ENCODE assay signal across 10 cellular contexts in genomic region chr7:100588438-100588837, GRCh38. TPM values are rescaled to one million over a fixed set of nuclear protein-coding genes. Genes with fewer than 3 reads are reported as not detected.
DNase-seq lines count a peak whose midpoint lies in the region; ATAC-seq and TF ChIP-seq lines count a peak whose summit lies in the region.
"Had no signal": no experiment of that assay in that cellular context is flagged by ENCODE, and none has a peak within 500 bp of the region (broad histone marks: within the 10 kb centered on the region; RNA-seq: fewer than 3 reads in every experiment).

No MANE protein-coding gene starts in this region.

- peak; percentile 1 for DNase-seq in Right ventricle myocardium inferior (ENCODE audit: missing footprints)
- DNase-seq in left cardiac atrium = no peak
- DNase-seq in endodermal cell = peak; percentile 29
- DNase-seq in tibial nerve (ENCODE audit: low spot score in 2 of 2) = no peak
- no peak for DNase-seq in NCI-H1436 treated with DMSO at 0.1 percent for 48 hours (lab: John Stamatoyannopoulos, UW)
- no peak for DNase-seq in activated CD4-positive, alpha-beta T cell treated with anti-CD3 and anti-CD28 coated beads for 1 hour
- DNase-seq: NCI-H1694 treated with DMSO at 0.1 percent for 48 hours had no signal

- peak; percentile 67 for TF ChIP-seq CTCF in OCI-LY1 (IDR thresholded peaks at IDR 0.05; ENCODE audit: low read length)
- TF ChIP-seq CTCF in endodermal cell (conservative IDR thresholded peaks at IDR 0.05) = peak; percentile 20
- peak in 3 of 5 experiments; percentile 16 to 28 (median 23) for TF ChIP-seq CTCF in tibial nerve (IDR thresholded peaks at IDR 0.05)

- peaks cover 3% of the 10 kb centered on the region for H3K36me3 Mint-ChIP-seq in endodermal cell (ENCODE audit: low read depth)

- H3K36me3 ChIP-seq in OCI-LY1 (ENCODE audit: insufficient read depth, low read length) = no peaks in the 10 kb centered on the region; the same call in 1 of the 2 replicates
- no peaks in the 10 kb centered on the region for H3K36me3 ChIP-seq in endodermal cell (ENCODE audit: control insufficient read depth, insufficient read depth, low read length)
- H3K36me3 ChIP-seq in tibial nerve = no peaks in the 10 kb centered on the region

- peaks cover 34% of the 10 kb centered on the region for H3K4me1 Mint-ChIP-seq in endodermal cell

- no peak overlapping the region for H3K27ac ChIP-seq in OCI-LY1 (ENCODE audit: low read depth, low read length, poor library complexity, severe bottlenecking)
- no peak overlapping the region for H3K27ac ChIP-seq in endodermal cell (ENCODE audit: low read depth, low read length)
- H3K27ac ChIP-seq in tibial nerve = no peak overlapping the region
- H3K27ac ChIP-seq: skin epidermis had no signal

- no peak overlapping the region for H3K27ac Mint-ChIP-seq in endodermal cell

- H3K27me3 Mint-ChIP-seq in endodermal cell (ENCODE audit: insufficient read depth) = peaks cover 18% of the 10 kb centered on the region

- no peaks in the 10 kb centered on the region for H3F3A ChIP-seq in OCI-LY1 (ENCODE audit: insufficient read depth, low read length)

- WGBS in endodermal cell (ENCODE audit: insufficient coverage in 1 of 2, insufficient read length in 1 of 2), 2 experiments = 90 to 100% methylated on average over 1 of the region's 1 CpG
- 62 to 71% methylated on average over 1 of the region's 1 CpG for WGBS in tibial nerve, 2 donors

- no peak for TF ChIP-seq EP300 in tibial nerve (IDR thresholded peaks at IDR 0.05)

- no peaks in the 10 kb centered on the region for H4K20me1 ChIP-seq in OCI-LY1 (ENCODE audit: insufficient read depth, low read length)

- H3K4me1 ChIP-seq in OCI-LY1 (ENCODE audit: insufficient read depth, low read length, severe bottlenecking) (peaks cover 25% of the 10 kb centered on the region), endodermal cell (ENCODE audit: control insufficient read depth, insufficient read depth, low read length) (peaks cover 7% of the 10 kb centered on the region), tibial nerve (peaks cover 0 to 46% (median 14%) of the 10 kb centered on the region in 4 donors)

- no peaks in the 10 kb centered on the region for H3K9me3 Mint-ChIP-seq in endodermal cell

- no peaks in the 10 kb centered on the region for H3K79me2 ChIP-seq in OCI-LY1 (ENCODE audit: insufficient read depth, low read length)

- H3K27me3 ChIP-seq in OCI-LY1 (ENCODE audit: insufficient read depth, low read length) (peaks cover 4% of the 10 kb centered on the region; the same call in 1 of the 2 replicates), endodermal cell (ENCODE audit: control insufficient read depth, insufficient read depth, low read length, poor library complexity, severe bottlenecking) (no peaks in the 10 kb centered on the region), tibial nerve (no peaks in the 10 kb centered on the region)

- no peak overlapping the region for H3K4me2 ChIP-seq in OCI-LY1 (ENCODE audit: low read length)

- peak overlapping the region; percentile 89 for H3K4me3 Mint-ChIP-seq in endodermal cell

- intact Hi-C loops in Right ventricle myocardium inferior (cut with DNase I) (loop anchor here (5.0 kb wide), 2 partner anchors 84 to 104 kb away; partner anchors contain the start of genes GIGYF1 and GNB2), left cardiac atrium (cut with DNase I) (no loop called here)

- H2AFZ ChIP-seq in OCI-LY1 (ENCODE audit: low read length) = no peak overlapping the region

- TF ChIP-seq POLR2A in tibial nerve (IDR thresholded peaks at IDR 0.05) = no peak

- H3K9ac ChIP-seq in OCI-LY1 (ENCODE audit: low read length) (no peak overlapping the region), endodermal cell (ENCODE audit: extremely low read depth, low read length, poor library complexity, severe bottlenecking) (no peak overlapping the region)

- H3K9me3 ChIP-seq in OCI-LY1 (ENCODE audit: low read length) = no peaks in the 10 kb centered on the region
- H3K9me3 ChIP-seq in endodermal cell (ENCODE audit: control insufficient read depth, low read length) = no peaks in the 10 kb centered on the region
- no peaks in the 10 kb centered on the region for H3K9me3 ChIP-seq in tibial nerve

- no peaks in the 10 kb centered on the region for H3K9me2 ChIP-seq in OCI-LY1 (ENCODE audit: low read depth, low read length)

- no peak overlapping the region for H3K4me3 ChIP-seq in OCI-LY1 (ENCODE audit: low read depth, low read length, poor library complexity, severe bottlenecking)
- H3K4me3 ChIP-seq in endodermal cell (ENCODE audit: low read length) = no peak overlapping the region
- H3K4me3 ChIP-seq in tibial nerve = no peak overlapping the region
- H3K4me3 ChIP-seq: skin epidermis had no signal

- ATAC-seq in Right ventricle myocardium inferior = no peak
- ATAC-seq in left cardiac atrium = no peak
- no peak for ATAC-seq in GM21526 (IDR thresholded peaks at IDR 0.05; ENCODE audit: low FRiP score, unreplicated experiment)

RNA-seq across cellular contexts. Expression of gene FBXO24, which starts 2.3 kb away (rescaled TPM):
- total RNA-seq in Right ventricle myocardium inferior (0.41 TPM), left cardiac atrium (under 1 TPM; 0.31 to 0.62 TPM), endodermal cell (1 to 10 TPM; 1.3 to 3.0 TPM), tibial nerve (1 to 10 TPM in 1 of 4 donors, under 1 TPM in 2, not detected in 1; 0.30 to 2.2 (median 0.84) TPM)
- polyA plus RNA-seq in endodermal cell (2013, experiment 1 of 2) = 2.4 TPM
- 1.4 TPM for polyA plus RNA-seq in endodermal cell (2013, experiment 2 of 2)

RNA-seq across cellular contexts. Expression of gene LRCH4, which starts 2.5 kb away (rescaled TPM):
- 29.3 TPM for total RNA-seq in Right ventricle myocardium inferior
- total RNA-seq in left cardiac atrium = 10 to 100 TPM; 28.2 to 32.6 TPM
- 10 to 100 TPM; 49.4 to 56.0 TPM for total RNA-seq in endodermal cell
- polyA plus RNA-seq in endodermal cell (2013, experiment 1 of 2) = 50.6 TPM
- polyA plus RNA-seq in endodermal cell (2013, experiment 2 of 2) = 40.0 TPM
- 100 to 1,000 TPM; 135 to 174 (median 170) TPM for total RNA-seq in tibial nerve

RNA-seq across cellular contexts. Expression of gene PCOLCE, which starts 13.7 kb away (rescaled TPM):
- total RNA-seq in Right ventricle myocardium inferior (56.0 TPM), left cardiac atrium (10 to 100 TPM; 51.8 to 96.5 TPM), endodermal cell (10 to 100 TPM; 17.5 to 37.7 TPM), tibial nerve (100 to 1,000 TPM in 3 of 4 donors, 10 to 100 TPM in 1; 55.9 to 155 (median 125) TPM)
- 47.4 TPM for polyA plus RNA-seq in endodermal cell (2013, experiment 1 of 2)
- polyA plus RNA-seq in endodermal cell (2013, experiment 2 of 2) = 40.5 TPM

RNA-seq across cellular contexts. Expression of gene SAP25, which starts 14.7 kb away (rescaled TPM):
- total RNA-seq in Right ventricle myocardium inferior (0.84 TPM), left cardiac atrium (1 to 10 TPM in 1 of 2 donors, under 1 TPM in 1; 0.58 to 1.5 TPM), endodermal cell (1 to 10 TPM; 5.8 to 6.3 TPM), tibial nerve (1 to 10 TPM; 2.4 to 8.4 (median 4.6) TPM)
- polyA plus RNA-seq in endodermal cell (2013, experiment 1 of 2) = 5.6 TPM
- polyA plus RNA-seq in endodermal cell (2013, experiment 2 of 2) = 4.6 TPM

RNA-seq across cellular contexts. Expression of gene MOSPD3, which starts 23.9 kb away (rescaled TPM):
- total RNA-seq in Right ventricle myocardium inferior (9.3 TPM), left cardiac atrium (10 to 100 TPM; 11.0 to 13.3 TPM), endodermal cell (10 to 100 TPM; 19.8 to 25.5 TPM), tibial nerve (10 to 100 TPM in 3 of 4 donors, 1 to 10 TPM in 1; 9.4 to 31.2 (median 24.3) TPM)
- 33.1 TPM for polyA plus RNA-seq in endodermal cell (2013, experiment 1 of 2)
- 32.4 TPM for polyA plus RNA-seq in endodermal cell (2013, experiment 2 of 2)

Comparison
In these comparisons a context has a peak if more than half of its experiments do, and no peak if none do; other contexts are left out.
1. DNase-seq: peak in Right ventricle myocardium inferior (single experiment) and endodermal cell (single experiment); none in left cardiac atrium (single experiment), tibial nerve (0 of 2), NCI-H1436 treated with DMSO at 0.1 percent for 48 hours (single experiment) and activated CD4-positive, alpha-beta T cell treated with anti-CD3 and anti-CD28 coated beads for 1 hour (single experiment).
2. Peak in every context shown above with its lines, with median percentiles within 50 percentile points of each other: CTCF ChIP-seq.